ENCODE assay signal across 12 cellular contexts in genomic region chr6:139752086-139752485, GRCh38.
"Had no signal": no experiment of that assay in that cellular context is flagged by ENCODE, and none has a peak within 500 bp of the region (broad histone marks: within the 10 kb centered on the region; RNA-seq: fewer than 3 reads in every experiment).

No MANE protein-coding gene starts in this region.

- H3K4me3 Mint-ChIP-seq: activated naive CD4-positive, alpha-beta T cell treated with anti-CD3 and anti-CD28 coated beads for 36 hours; activated naive CD8-positive, alpha-beta T cell treated with anti-CD3 and anti-CD28 coated beads, Interleukin-2, amount 50 U/mL, for 24 hours; activated T-helper 17 cell treated with anti-CD3 and anti-CD28 coated beads, Interleukin-2, amount 50 U/mL, for 72 hours; endodermal cell; naive thymus-derived CD4-positive, alpha-beta T cell; stimulated activated naive B cell treated with anti-CD40 and anti-IgM and Interleukin-4, amounts not matched to agents 10 μg/mL and 1 μg/mL and 100 μg/mL, for 72 hours had no signal

- H3K4me3 ChIP-seq: lung, mucosa of descending colon, tibial nerve had no signal

- H3K4me1 Mint-ChIP-seq: activated naive CD8-positive, alpha-beta T cell treated with anti-CD3 and anti-CD28 coated beads, Interleukin-2, amount 50 U/mL, for 24 hours; activated T-helper 17 cell treated with anti-CD3 and anti-CD28 coated beads, Interleukin-2, amount 50 U/mL, for 72 hours; naive thymus-derived CD4-positive, alpha-beta T cell; stimulated activated naive B cell treated with anti-CD40 and anti-IgM and Interleukin-4, amounts not matched to agents 10 μg/mL and 1 μg/mL and 100 μg/mL, for 72 hours had no signal

- H3K27ac ChIP-seq: tibial nerve had no signal

- DNase-seq: activated CD4-positive, alpha-beta T cell treated with anti-CD3 and anti-CD28 coated beads, Interleukin-2, amount 50 U/mL, for 1 hour; activated naive CD4-positive, alpha-beta T cell treated with anti-CD3 and anti-CD28 coated beads for 36 hours; activated naive CD8-positive, alpha-beta T cell treated with anti-CD3 and anti-CD28 coated beads, Interleukin-2, amount 50 U/mL, for 24 hours; endodermal cell; mucosa of descending colon; naive thymus-derived CD4-positive, alpha-beta T cell; stimulated activated CD4-positive, alpha-beta T cell treated with anti-CD3 and anti-CD28 coated beads, Interleukin-2, amount 100 ng/mL, for 48 hours; stimulated activated naive B cell treated with anti-CD40 and anti-IgM and Interleukin-4, amounts not matched to agents 10 μg/mL and 1 μg/mL and 100 μg/mL, for 72 hours had no signal

- H3K27ac Mint-ChIP-seq: activated naive CD4-positive, alpha-beta T cell treated with anti-CD3 and anti-CD28 coated beads for 36 hours; activated naive CD8-positive, alpha-beta T cell treated with anti-CD3 and anti-CD28 coated beads, Interleukin-2, amount 50 U/mL, for 24 hours; activated T-helper 17 cell treated with anti-CD3 and anti-CD28 coated beads, Interleukin-2, amount 50 U/mL, for 72 hours; naive thymus-derived CD4-positive, alpha-beta T cell; stimulated activated naive B cell treated with anti-CD40 and anti-IgM and Interleukin-4, amounts not matched to agents 10 μg/mL and 1 μg/mL and 100 μg/mL, for 72 hours had no signal

- ATAC-seq: activated CD4-positive, CD25-positive, alpha-beta regulatory T cell treated with anti-CD3 and anti-CD28 coated beads, Interleukin-2, amount 50 U/mL, for 24 hours; activated naive CD8-positive, alpha-beta T cell treated with anti-CD3 and anti-CD28 coated beads, Interleukin-2, amount 50 U/mL, for 24 hours; activated T-helper 17 cell treated with anti-CD3 and anti-CD28 coated beads, Interleukin-2, amount 50 U/mL, for 72 hours; mucosa of descending colon; naive thymus-derived CD4-positive, alpha-beta T cell; stimulated activated naive B cell treated with anti-CD40 and anti-IgM and Interleukin-4, amounts not matched to agents 10 μg/mL and 1 μg/mL and 100 μg/mL, for 72 hours had no signal

- H3K9me3 Mint-ChIP-seq: activated naive CD4-positive, alpha-beta T cell treated with anti-CD3 and anti-CD28 coated beads for 36 hours; activated naive CD8-positive, alpha-beta T cell treated with anti-CD3 and anti-CD28 coated beads, Interleukin-2, amount 50 U/mL, for 24 hours; activated T-helper 17 cell treated with anti-CD3 and anti-CD28 coated beads, Interleukin-2, amount 50 U/mL, for 72 hours; endodermal cell; stimulated activated naive B cell treated with anti-CD40 and anti-IgM and Interleukin-4, amounts not matched to agents 10 μg/mL and 1 μg/mL and 100 μg/mL, for 72 hours had no signal

- H3K27me3 Mint-ChIP-seq: activated T-helper 17 cell treated with anti-CD3 and anti-CD28 coated beads, Interleukin-2, amount 50 U/mL, for 72 hours; stimulated activated naive B cell treated with anti-CD40 and anti-IgM and Interleukin-4, amounts not matched to agents 10 μg/mL and 1 μg/mL and 100 μg/mL, for 72 hours had no signal

- H3K36me3 ChIP-seq: tibial nerve had no signal

- H3K9me3 ChIP-seq: mucosa of descending colon, tibial nerve had no signal

- H3K36me3 Mint-ChIP-seq: naive thymus-derived CD4-positive, alpha-beta T cell; stimulated activated naive B cell treated with anti-CD40 and anti-IgM and Interleukin-4, amounts not matched to agents 10 μg/mL and 1 μg/mL and 100 μg/mL, for 72 hours had no signal

- H3K27me3 ChIP-seq: tibial nerve had no signal
